Comparison of ENCODE assay signal across 16 cellular contexts in genomic region chr3:72263223-72264015, GRCh38.
DNase-seq lines count a peak whose midpoint lies in the region; ATAC-seq and TF ChIP-seq lines count a peak whose summit lies in the region.
"Had no signal": no experiment of that assay in that cellular context is flagged by ENCODE, and none has a peak within 500 bp of the region (broad histone marks: within the 10 kb centered on the region; RNA-seq: fewer than 3 reads in every experiment).

No MANE protein-coding gene starts in this region.

- H3K9me2 ChIP-seq in GM23248 (ENCODE audit: insufficient read depth) = no peaks in the 10 kb centered on the region

- H3K36me3 ChIP-seq in GM23248 (ENCODE audit: low read depth) (no peaks in the 10 kb centered on the region), A673 (ENCODE audit: insufficient read depth, low read length, poor library complexity, severe bottlenecking) (no peaks in the 10 kb centered on the region)
- H3K36me3 ChIP-seq: BE2C had no signal

- H3K27me3 ChIP-seq in GM23248 (replicated peaks; ENCODE audit: insufficient read depth) (no peaks in the 10 kb centered on the region), A673 (replicated peaks; ENCODE audit: insufficient read depth, low read depth, low read length, poor library complexity) (no peaks in the 10 kb centered on the region)
- H3K27me3 ChIP-seq: BE2C had no signal

- POLR2A ChIA-PET in A673 (lab: Charles Lee; ENCODE audit: low non-redundant PET) = no interaction called here

- no peak for TF ChIP-seq CTCF in chondrocyte (IDR thresholded peaks at IDR 0.05)
- no peak for TF ChIP-seq CTCF in nephron (IDR thresholded peaks at IDR 0.05; ENCODE audit: unreplicated experiment in 3 of 3)
- no peak for TF ChIP-seq CTCF in A673 (conservative IDR thresholded peaks at IDR 0.05; ENCODE audit: low read depth, low read length)

- no peak overlapping the region for H2AFZ ChIP-seq in GM23248

- H3K36me3 Mint-ChIP-seq in chondrocyte (ENCODE audit: low read depth) = no peaks in the 10 kb centered on the region
- no peaks in the 10 kb centered on the region for H3K36me3 Mint-ChIP-seq in nephron (ENCODE audit: low read depth)
- H3K36me3 Mint-ChIP-seq: IgD-negative memory B cell had no signal

- H3F3A ChIP-seq in GM23248 (ENCODE audit: insufficient read depth) = no peaks in the 10 kb centered on the region

- H3K79me2 ChIP-seq in GM23248 (ENCODE audit: insufficient read depth) = no peaks in the 10 kb centered on the region

- DNase-seq in GM23248 = peak; percentile 41
- DNase-seq in SK-N-DZ (ENCODE audit: low spot score) = peak; percentile 25
- DNase-seq in chondrocyte (ENCODE audit: low spot score) = no peak
- no peak for DNase-seq in A673 (ENCODE audit: low spot score)
- no peak for DNase-seq in ACHN
- DNase-seq: 8988T; BE2C; Caco-2; CD4-positive, alpha-beta T cell; GOT3; H7 had no signal

- H3K9me3 Mint-ChIP-seq in chondrocyte (ENCODE audit: low read depth) (no peaks in the 10 kb centered on the region), nephron (no peaks in the 10 kb centered on the region)
- H3K9me3 Mint-ChIP-seq: CD4-positive, alpha-beta T cell had no signal

- no peak overlapping the region for H3K4me2 ChIP-seq in GM23248 (ENCODE audit: unreplicated experiment)

- intact Hi-C loops in A673 (cut with micrococcal nuclease; ENCODE audit: unreplicated experiment) = loop anchor here (10.0 kb wide), 2 partner anchors 389 to 549 kb away; no protein-coding TSS in a partner anchor

- no peak overlapping the region for H3K4me3 Mint-ChIP-seq in chondrocyte (ENCODE audit: unreplicated experiment)
- H3K4me3 Mint-ChIP-seq in nephron = no peak overlapping the region
- H3K4me3 Mint-ChIP-seq: CD4-positive, alpha-beta T cell; IgD-negative memory B cell had no signal

- CTCF ChIA-PET in A673 (lab: Charles Lee) = no interaction called here

- H4K20me1 ChIP-seq in GM23248 (ENCODE audit: insufficient read depth) = no peaks in the 10 kb centered on the region

- H3K4me3 ChIP-seq in GM23248 (no peak overlapping the region), A673 (ENCODE audit: low read depth, low read length, poor library complexity, severe bottlenecking) (no peak overlapping the region)

- WGBS in GM23248 (ENCODE audit: low coverage in 1 of 2, low lambda C conversion rate in 2 of 2, missing lambda C conversion rate in 2 of 2), 2 experiments = 49 to 59% methylated on average over 4 of the region's 4 CpGs

- H3K4me1 Mint-ChIP-seq in chondrocyte (ENCODE audit: low read depth) (peaks cover 37% of the 10 kb centered on the region), nephron (peaks cover 29% of the 10 kb centered on the region)

- BruUV-seq in A673 (replicated peaks; lab: Mats Ljungman, UMichigan) = no TSS peak

- in situ Hi-C loops in GM23248 (cut with MboI) (loop anchor here (10.0 to 25.0 kb wide), 2 partner anchors 309 to 551 kb away; no protein-coding TSS in a partner anchor), ACHN (cut with HindIII; ENCODE audit: low pct_ligation_motif_present, low pct_unique_long_range_greater_than_20kb, low sequenced_read_pairs) (no loop called here)

- ATAC-seq in GM21360 (IDR thresholded peaks at IDR 0.05; ENCODE audit: unreplicated experiment) = no peak
- ATAC-seq: HepG2 had no signal

- H3K4me1 ChIP-seq in GM23248 (ENCODE audit: insufficient read depth) (no peaks in the 10 kb centered on the region), A673 (ENCODE audit: insufficient read depth, low read length, poor library complexity, severe bottlenecking) (no peaks in the 10 kb centered on the region)
- H3K4me1 ChIP-seq: Caco-2 had no signal

- H3K27me3 Mint-ChIP-seq in chondrocyte (ENCODE audit: low read depth) = peaks cover 4% of the 10 kb centered on the region
- peaks cover 33% of the 10 kb centered on the region for H3K27me3 Mint-ChIP-seq in nephron (ENCODE audit: low read depth)
- H3K27me3 Mint-ChIP-seq: CD4-positive, alpha-beta T cell had no signal

- H3K9ac ChIP-seq in GM23248 = no peak overlapping the region

- H3K9me3 ChIP-seq in GM23248 (ENCODE audit: low read depth) (no peaks in the 10 kb centered on the region), A673 (ENCODE audit: low read depth, low read length, poor library complexity, severe bottlenecking) (no peaks in the 10 kb centered on the region)
- H3K9me3 ChIP-seq: BE2C, Caco-2 had no signal

- H3K27ac Mint-ChIP-seq in chondrocyte (ENCODE audit: unreplicated experiment) (peak overlapping the region; percentile 30), nephron (peak overlapping the region in 2 of 3 experiments; percentile 1 to 2)
- H3K27ac Mint-ChIP-seq: CD4-positive, alpha-beta T cell; IgD-negative memory B cell had no signal

- H3K27ac ChIP-seq in GM23248 (no peak overlapping the region), A673 (ENCODE audit: low read depth, low read length, poor library complexity, severe bottlenecking) (no peak overlapping the region)
- H3K27ac ChIP-seq: C4-2B had no signal

Comparison
In these comparisons a context has a peak if more than half of its experiments do, and no peak if none do; other contexts are left out.
1. DNase-seq: peak in GM23248 (single experiment) and SK-N-DZ (single experiment); none in chondrocyte (single experiment), A673 (single experiment) and ACHN (single experiment).